In genomic region chr2:71563872-71564271, GRCh38 we compare ENCODE assay signal across 1 cellular context.
TF ChIP-seq lines count a peak whose summit lies in the region.

No MANE protein-coding gene starts in this region.

TF ChIP-seq in GM23338, 12 proteins besides CTCF, POLR2A, EP300 and RAD21:
- TF ChIP-seq REST (IDR thresholded peaks at IDR 0.05; ENCODE audit: unreplicated experiment), result no peak
- no peak for TF ChIP-seq NANOG (IDR thresholded peaks at IDR 0.05; ENCODE audit: borderline replicate concordance)
- no peak for TF ChIP-seq EZH2 (IDR thresholded peaks at IDR 0.05; ENCODE audit: low read depth, unreplicated experiment)
- no peak for TF ChIP-seq ZNF114 (CRISPR knock-in tag; IDR thresholded peaks at IDR 0.05)
- TF ChIP-seq ZNF462 (CRISPR knock-in tag; IDR thresholded peaks at IDR 0.05), result no peak
- no peak for TF ChIP-seq EZH2phosphoT487 (IDR thresholded peaks at IDR 0.05; ENCODE audit: unreplicated experiment)
- no peak for TF ChIP-seq STAT1 (IDR thresholded peaks at IDR 0.05; ENCODE audit: unreplicated experiment)
- TF ChIP-seq ZNF331 (CRISPR knock-in tag; IDR thresholded peaks at IDR 0.05; ENCODE audit: low read depth), result no peak
- no peak for TF ChIP-seq JUNB (IDR thresholded peaks at IDR 0.05; ENCODE audit: unreplicated experiment)
- TF ChIP-seq CREB1 (CRISPR knock-in tag; IDR thresholded peaks at IDR 0.05; ENCODE audit: low read depth), result no peak
- no peak for TF ChIP-seq ETS1 (IDR thresholded peaks at IDR 0.05)
